In the genomic region with DNA sequence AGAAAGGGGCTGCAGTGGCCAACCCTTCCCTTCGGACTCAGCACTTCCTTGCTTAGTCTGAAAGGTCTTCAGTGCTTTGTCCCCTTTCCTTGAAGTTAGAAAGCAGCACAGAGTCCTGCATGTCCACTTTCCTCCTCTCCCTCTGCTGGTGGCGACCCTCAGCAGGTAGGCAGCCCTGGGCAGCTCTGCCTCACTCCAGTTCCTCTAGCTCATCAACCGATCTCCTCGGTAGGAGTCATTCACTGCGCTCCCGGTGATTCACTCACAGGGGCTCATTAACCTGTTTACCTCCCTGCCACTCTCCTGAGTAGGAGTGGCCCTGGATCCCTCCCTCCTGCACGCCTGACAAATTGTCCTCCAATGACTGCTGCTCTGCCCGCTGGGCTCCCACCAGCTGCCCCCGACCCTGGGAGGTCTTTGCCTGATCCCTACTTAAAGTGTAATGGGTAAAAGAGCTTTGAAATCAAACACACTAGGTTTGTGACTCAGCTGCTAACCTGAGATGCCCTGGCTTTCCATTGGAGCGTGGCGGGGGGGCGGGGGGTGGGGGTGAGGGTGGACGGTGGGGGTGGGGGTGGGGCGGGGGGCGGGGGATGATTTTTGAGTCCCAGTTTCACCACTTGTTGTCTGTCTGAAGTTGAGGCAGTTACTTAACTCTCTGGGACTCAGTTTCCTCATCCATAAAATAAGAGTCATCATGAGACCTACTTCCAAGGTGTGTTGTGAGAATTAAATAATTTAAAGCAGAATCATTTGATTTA, we compare ENCODE assay signal across 8 cellular contexts. TPM values are rescaled to one million over a fixed set of nuclear protein-coding genes. Genes with fewer than 3 reads are reported as not detected.
A peak's percentile ranks its signal among the peaks of the same experiment; 100 is the strongest.
DNase-seq lines count a peak whose midpoint lies in the region; ATAC-seq, FAIRE-seq and TF ChIP-seq lines count a peak whose summit lies in the region.

No MANE protein-coding gene starts in this region.

- peaks cover 15 to 53% (median 30%) of the 10 kb centered on the region in 4 experiments for H3K4me1 ChIP-seq in H1 (replicated peaks in 1 of 4; ENCODE audit: control insufficient read depth in 3 of 4, insufficient read depth in 4 of 4, low read length in 3 of 4)

- CTCF ChIA-PET in H1 (lab: Charles Lee; ENCODE audit: partially characterized antibody) = interaction anchor here (0.6 to 7.4 kb wide), 15 partner anchors 8 to 166 kb away, joined by 3 to 66 read pairs (median 4); a partner anchor contains a TSS

- no peak overlapping the region for H2BK120ac ChIP-seq in H1 (replicated peaks; ENCODE audit: low read depth, low read length)

- H4K5ac ChIP-seq in H1 (ENCODE audit: insufficient read length, low read depth, low read length) = peak overlapping the region; percentile 18

- no peak for ATAC-seq in GM21576 (IDR thresholded peaks at IDR 0.05; ENCODE audit: unreplicated experiment)

- peak overlapping the region; percentile 86 for H2BK12ac ChIP-seq in H1 (ENCODE audit: low read depth, low read length)

- peaks cover 26 to 83% of the 10 kb centered on the region in 2 experiments for H3K79me2 ChIP-seq in H1 (ENCODE audit: control insufficient read depth in 1 of 2, insufficient read depth in 2 of 2, low read length in 2 of 2)

- peaks cover 30% of the 10 kb centered on the region for H3K23me2 ChIP-seq in H1 (ENCODE audit: low read depth, low read length)

- no peaks in the 10 kb centered on the region for H3K9me3 ChIP-seq in H1 (ENCODE audit: insufficient read depth in 2 of 2, low read depth in 1 of 2, low read length in 1 of 2)

- H3K27me3 Mint-ChIP-seq in HFFc6 (ENCODE audit: insufficient read depth) (no peaks in the 10 kb centered on the region; the same call in none of the 2 replicates), osteocyte (ENCODE audit: unreplicated experiment) (no peaks in the 10 kb centered on the region), glutamatergic neuron (ENCODE audit: unreplicated experiment) (peaks cover 15% of the 10 kb centered on the region)

- peak overlapping the region; percentile 93 for H3K18ac ChIP-seq in H1 (ENCODE audit: extremely low read depth, low read length)

- H3K27ac Mint-ChIP-seq in HFFc6 (peak overlapping the region; percentile 84), osteocyte (ENCODE audit: unreplicated experiment) (peak overlapping the region; percentile 96), glutamatergic neuron (ENCODE audit: unreplicated experiment) (no peak overlapping the region)

- H3K36me3 Mint-ChIP-seq in HFFc6 (ENCODE audit: low read depth) = no peaks in the 10 kb centered on the region
- no peaks in the 10 kb centered on the region for H3K36me3 Mint-ChIP-seq in osteocyte (ENCODE audit: unreplicated experiment)
- no peaks in the 10 kb centered on the region for H3K36me3 Mint-ChIP-seq in glutamatergic neuron (ENCODE audit: unreplicated experiment)

- peak overlapping the region; percentile 93 for H2AK5ac ChIP-seq in H1 (ENCODE audit: low read depth, low read length)

- peak overlapping the region; percentile 69 to 91 for H3K4me2 ChIP-seq in H1 (ENCODE audit: insufficient read depth in 1 of 2, low read depth in 2 of 2, low read length in 2 of 2)

- TF ChIP-seq RAD21 in H1 (IDR thresholded peaks at IDR 0.05 in 1 of 2, conservative IDR thresholded peaks at IDR 0.05 in 1 of 2; ENCODE audit: low read depth in 2 of 2, low read length in 2 of 2) = no peak; a peak in 1 of 4 replicates

- no peaks in the 10 kb centered on the region for H3K27me3 ChIP-seq in H1 (replicated peaks in 1 of 4; ENCODE audit: control insufficient read depth in 3 of 4, extremely low read depth in 1 of 4, insufficient read depth in 3 of 4, low read length in 3 of 4)

- peak overlapping the region in 3 of 4 experiments; percentile 18 to 43 (median 27); a peak in 4 of 8 replicates for H3K4me3 ChIP-seq in H1 (ENCODE audit: extremely low read depth in 1 of 4, insufficient read depth in 2 of 4, low read depth in 3 of 4, low read length in 4 of 4)

- peaks cover 3 to 5% of the 10 kb centered on the region in 2 experiments for H4K20me1 ChIP-seq in H1 (replicated peaks in 1 of 2; ENCODE audit: control insufficient read depth in 1 of 2, insufficient read depth in 2 of 2, low read length in 2 of 2)

- H2BK20ac ChIP-seq in H1 (ENCODE audit: low read length) = peak overlapping the region; percentile 98

- 3% methylated on average over 15 of the region's 15 CpGs; no CpG with 5 or more reads in 1 of the 2 experiments for WGBS in H1 (ENCODE audit: extremely low coverage in 1 of 2, insufficient coverage in 1 of 2, insufficient read length in 1 of 2, insufficient replicate concordance in 2 of 2, low coverage in 1 of 2, low lambda C conversion rate in 2 of 2, missing lambda C conversion rate in 1 of 2), 2 experiments

- H3K36me3 ChIP-seq in H1 (ENCODE audit: control insufficient read depth in 2 of 4, insufficient read depth in 4 of 4, low read length in 3 of 4) = peaks cover 0 to 5% (median 2%) of the 10 kb centered on the region in 4 experiments; a peak in 3 of 8 replicates

- peak overlapping the region; percentile 89 for H2BK5ac ChIP-seq in H1 (ENCODE audit: low read depth, low read length)

- peak overlapping the region; percentile 67 for H3K4me3 Mint-ChIP-seq in HFFc6
- peak overlapping the region; percentile 14 for H3K4me3 Mint-ChIP-seq in osteocyte (ENCODE audit: unreplicated experiment)
- H3K4me3 Mint-ChIP-seq in glutamatergic neuron (ENCODE audit: unreplicated experiment) = no peak overlapping the region

- H3K9ac ChIP-seq in H1 (replicated peaks in 1 of 4; ENCODE audit: extremely low read depth in 1 of 4, low read depth in 3 of 4, low read length in 3 of 4) = peak overlapping the region in 3 of 4 experiments; percentile 16 to 49 (median 38); a peak in 3 of 7 replicates

- H3K14ac ChIP-seq in H1 (ENCODE audit: insufficient read length) = no peak overlapping the region

- peak overlapping the region; percentile 72 for H3K27ac ChIP-seq in H1 (ENCODE audit: low read depth, low read length)

- 0 out of 2 replicates have a peak overlapping the region, but pooled peaks have one; percentile 80 for H4K8ac ChIP-seq in H1 (ENCODE audit: extremely low read depth, insufficient read depth, low read length)

- H3K23ac ChIP-seq in H1 (ENCODE audit: insufficient read length) = no peak overlapping the region

- TF ChIP-seq CTCF in HFFc6 (IDR thresholded peaks at IDR 0.05) = peak; percentile 64; the same call in 1 of the 2 replicates
- TF ChIP-seq CTCF in H1 (IDR thresholded peaks at IDR 0.05; ENCODE audit: control extremely low read depth in 1 of 3, insufficient read depth in 1 of 3, low read depth in 1 of 3, low read length in 3 of 3) = peak in 1 of 3 experiments; percentile 32; a peak in 1 of 4 replicates
- TF ChIP-seq CTCF in osteocyte (IDR thresholded peaks at IDR 0.05) = peak; percentile 34
- no peak for TF ChIP-seq CTCF in glutamatergic neuron (IDR thresholded peaks at IDR 0.05; ENCODE audit: partially characterized antibody, unreplicated experiment)

- H3K4ac ChIP-seq in H1 (replicated peaks; ENCODE audit: insufficient read length, low read depth, low read length) = no peak overlapping the region

- TF ChIP-seq EP300 in H1 (IDR thresholded peaks at IDR 0.05; ENCODE audit: borderline replicate concordance in 1 of 2, low read depth in 2 of 2, low read length in 2 of 2) = peak in 1 of 2 experiments; percentile 65; a peak in 1 of 3 replicates

- peaks cover 47% of the 10 kb centered on the region for H3K4me1 Mint-ChIP-seq in HFFc6 (ENCODE audit: low read depth)
- peaks cover 68% of the 10 kb centered on the region for H3K4me1 Mint-ChIP-seq in osteocyte (ENCODE audit: unreplicated experiment)
- peaks cover 8% of the 10 kb centered on the region for H3K4me1 Mint-ChIP-seq in glutamatergic neuron (ENCODE audit: low read depth, unreplicated experiment)

- FAIRE-seq in H1 (lab: Jason Lieb, UNC) = peak; percentile 78

- H4K91ac ChIP-seq in H1 (replicated peaks; ENCODE audit: insufficient read length, low read length) = peak overlapping the region; percentile 63

- H3K9me3 Mint-ChIP-seq in HFFc6 (no peaks in the 10 kb centered on the region), osteocyte (ENCODE audit: unreplicated experiment) (no peaks in the 10 kb centered on the region), glutamatergic neuron (ENCODE audit: unreplicated experiment) (peaks cover 4% of the 10 kb centered on the region)

- H2AFZ ChIP-seq in H1 (ENCODE audit: low read length) = no peak overlapping the region

- no peak overlapping the region for H3K56ac ChIP-seq in H1 (replicated peaks; ENCODE audit: insufficient read length, low read depth, low read length)

- POLR2A ChIA-PET in H1 (lab: Charles Lee; ENCODE audit: partially characterized antibody) = interaction anchor here (0.7 to 17.2 kb wide), 11 partner anchors 8 to 156 kb away, joined by 3 to 259 read pairs (median 9); a partner anchor contains a TSS

- peak overlapping the region; percentile 94; the same call in 1 of the 2 replicates for H2BK15ac ChIP-seq in H1 (ENCODE audit: low read length)

- peak; percentile 81 for DNase-seq in HFFc6
- DNase-seq in NCI-H69 (lab: John Stamatoyannopoulos, UW) = peak; percentile 99
- peak; percentile 77 to 93 for DNase-seq in H1 (ENCODE audit: low read depth in 1 of 2, low spot score in 2 of 2)
- no peak for DNase-seq in osteocyte (ENCODE audit: extremely low spot score, unreplicated experiment)
- no peak for DNase-seq in mesenteric fat pad (ENCODE audit: low spot score)
- DNase-seq in glutamatergic neuron = no peak
- no peak for DNase-seq in OCI-M2 (lab: John Stamatoyannopoulos, UW; ENCODE audit: unreplicated experiment)

- TF ChIP-seq POLR2A in H1 (IDR thresholded peaks at IDR 0.05; ENCODE audit: control extremely low read depth in 1 of 2, low read depth in 2 of 2, low read length in 2 of 2) = no peak; a peak in 1 of 3 replicates

- peaks cover 21% of the 10 kb centered on the region for H3K79me1 ChIP-seq in H1 (ENCODE audit: low read depth, low read length)

RNA-seq across cellular contexts. Expression of a gene that starts 4.2 kb away (rescaled TPM):
- under 1 TPM in 1 of 6 experiments, not detected in 5; 0.18 TPM for total RNA-seq in HFFc6 (2021; fragmentation: NEBNext Ultra II Directional; extraction: Animal tissue kit (Norgen Biotek cat#: 25700))
- 85.5 and 89.0 TPM in 2 replicates for total RNA-seq in H1 (2021; fragmentation: NEBNext Ultra II Directional; extraction: Animal tissue kit (Norgen Biotek cat#: 25700))
- 156 and 192 TPM in 2 replicates for polyA plus RNA-seq in H1 (2011; rRNA removed)
- polyA plus RNA-seq in H1 (2011; cell fraction: cytosol; rRNA removed) = 97.5 TPM
- polyA plus RNA-seq in H1 (2011; cell fraction: nucleus; rRNA removed) = 220 TPM
- polyA plus RNA-seq in H1 (2012, experiment 1 of 2) = 83.5 to 112 TPM (median 108 TPM) in 4 replicates
- polyA plus RNA-seq in H1 (2012, experiment 2 of 2) = 95.0 TPM
- polyA plus RNA-seq in H1 (2013, experiment 1 of 2) = 112 TPM
- 115 TPM for polyA plus RNA-seq in H1 (2013, experiment 2 of 2)
- polyA minus RNA-seq in H1 (2011; rRNA and poly(A)+ RNA removed) = 117 and 161 TPM in 2 replicates
- polyA minus RNA-seq in H1 (2011; cell fraction: cytosol; rRNA and poly(A)+ RNA removed) = 49.3 TPM
- polyA minus RNA-seq in H1 (2011; cell fraction: nucleus; rRNA and poly(A)+ RNA removed) = 76.1 TPM
- 2.5 and 3.2 TPM in 2 replicates for total RNA-seq in osteocyte
- total RNA-seq in mesenteric fat pad = 3.3 TPM
- 0.74 TPM for total RNA-seq in glutamatergic neuron (ENCODE audit: unreplicated experiment)

RNA-seq across cellular contexts. Expression of a gene that starts 12.8 kb away (rescaled TPM):
- total RNA-seq in HFFc6 (2021; fragmentation: NEBNext Ultra II Directional; extraction: Animal tissue kit (Norgen Biotek cat#: 25700)) = 100 to 1,000 TPM in 3 of 6 experiments, 10 to 100 TPM in 3; 91.5 to 124 (median 106) TPM
- 6.3 and 6.7 TPM in 2 replicates for total RNA-seq in H1 (2021; fragmentation: NEBNext Ultra II Directional; extraction: Animal tissue kit (Norgen Biotek cat#: 25700))
- 5.1 and 9.2 TPM in 2 replicates for polyA plus RNA-seq in H1 (2011; rRNA removed)
- 4.2 TPM for polyA plus RNA-seq in H1 (2011; cell fraction: cytosol; rRNA removed)
- polyA plus RNA-seq in H1 (2011; cell fraction: nucleus; rRNA removed) = 7.9 TPM
- 27.4 to 39.4 TPM (median 31.7 TPM) in 4 replicates for polyA plus RNA-seq in H1 (2012, experiment 1 of 2)
- polyA plus RNA-seq in H1 (2012, experiment 2 of 2) = 11.0 TPM
- polyA plus RNA-seq in H1 (2013, experiment 1 of 2) = 11.7 TPM
- 13.4 TPM for polyA plus RNA-seq in H1 (2013, experiment 2 of 2)
- polyA minus RNA-seq in H1 (2011; rRNA and poly(A)+ RNA removed) = 2.2 and 3.2 TPM in 2 replicates
- 3.6 TPM for polyA minus RNA-seq in H1 (2011; cell fraction: cytosol; rRNA and poly(A)+ RNA removed)
- 7.4 TPM for polyA minus RNA-seq in H1 (2011; cell fraction: nucleus; rRNA and poly(A)+ RNA removed)
- total RNA-seq in osteocyte (16.4 and 17.0 TPM in 2 replicates), mesenteric fat pad (161 TPM), glutamatergic neuron (ENCODE audit: unreplicated experiment) (not detected)

RNA-seq across cellular contexts. Expression of a gene that starts 29.3 kb away (rescaled TPM):
- 100 to 1,000 TPM; 105 to 122 (median 112) TPM for total RNA-seq in HFFc6 (2021; fragmentation: NEBNext Ultra II Directional; extraction: Animal tissue kit (Norgen Biotek cat#: 25700))
- 42.1 and 45.8 TPM in 2 replicates for total RNA-seq in H1 (2021; fragmentation: NEBNext Ultra II Directional; extraction: Animal tissue kit (Norgen Biotek cat#: 25700))
- 28.7 and 48.7 TPM in 2 replicates for polyA plus RNA-seq in H1 (2011; rRNA removed)
- 29.1 TPM for polyA plus RNA-seq in H1 (2011; cell fraction: cytosol; rRNA removed)
- 46.5 TPM for polyA plus RNA-seq in H1 (2011; cell fraction: nucleus; rRNA removed)
- 40.7 to 46.5 TPM (median 44.7 TPM) in 4 replicates for polyA plus RNA-seq in H1 (2012, experiment 1 of 2)
- polyA plus RNA-seq in H1 (2012, experiment 2 of 2) = 56.1 TPM
- 75.2 TPM for polyA plus RNA-seq in H1 (2013, experiment 1 of 2)
- polyA plus RNA-seq in H1 (2013, experiment 2 of 2) = 89.3 TPM
- polyA minus RNA-seq in H1 (2011; rRNA and poly(A)+ RNA removed) = 33.4 and 50.9 TPM in 2 replicates
- polyA minus RNA-seq in H1 (2011; cell fraction: cytosol; rRNA and poly(A)+ RNA removed) = 28.5 TPM
- 29.2 TPM for polyA minus RNA-seq in H1 (2011; cell fraction: nucleus; rRNA and poly(A)+ RNA removed)
- total RNA-seq in osteocyte (170 and 188 TPM in 2 replicates), mesenteric fat pad (264 TPM), glutamatergic neuron (ENCODE audit: unreplicated experiment) (7.4 TPM)

Comparison
In these comparisons a context has a peak if more than half of its experiments do, and no peak if none do; other contexts are left out.
1. DNase-seq: peak in HFFc6 (single experiment), NCI-H69 (single experiment) and H1 (2 of 2); none in osteocyte (single experiment), mesenteric fat pad (single experiment), glutamatergic neuron (single experiment) and OCI-M2 (single experiment).
2. RNA of a gene that starts 4.2 kb away (total RNA-seq): 85.5 to 89.0 TPM in H1; 3.3 TPM in mesenteric fat pad (single experiment), 2.5 to 3.2 TPM in osteocyte, 0.74 TPM in glutamatergic neuron (single experiment) and 0.18 TPM in HFFc6; every median in the first group is over 10 times any median in the second.